ENCODE assay signal across 11 cellular contexts in the genomic region with DNA sequence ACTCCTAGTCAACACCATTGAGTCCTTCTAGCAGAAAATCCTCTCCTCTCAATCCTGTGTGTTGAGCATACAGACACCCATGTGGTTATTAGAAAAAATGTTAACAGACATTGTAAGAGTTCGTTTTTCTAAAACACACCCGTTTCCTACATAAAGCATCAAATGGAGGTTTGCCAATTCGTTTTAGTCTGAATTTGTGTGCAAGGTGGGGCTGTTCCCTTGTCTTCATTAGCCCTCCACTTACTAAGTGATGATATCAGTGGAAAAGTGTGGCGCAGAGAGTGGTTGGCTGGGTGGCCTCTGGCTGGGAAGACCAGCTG. TPM values are rescaled to one million over a fixed set of nuclear protein-coding genes. Genes with fewer than 3 reads are reported as not detected.
DNase-seq lines count a peak whose midpoint lies in the region; ATAC-seq and TF ChIP-seq lines count a peak whose summit lies in the region.
"Had no signal": no experiment of that assay in that cellular context is flagged by ENCODE, and none has a peak within 500 bp of the region (broad histone marks: within the 10 kb centered on the region; RNA-seq: fewer than 3 reads in every experiment).

No MANE protein-coding gene starts in this region.

- no peak for DNase-seq in T-helper 2 cell treated with Interferon-gamma antibody and Interleukin-4, amounts not matched to agents 5 μg/mL and 100 μg/mL, for 36 hours (ENCODE audit: low spot score)
- DNase-seq in T-helper 2 cell (no peak), right lobe of liver (no peak), SW 1271 (lab: John Stamatoyannopoulos, UW) (no peak)
- DNase-seq in activated T-helper 2 cell treated with anti-CD3 and anti-CD28 coated beads, Interferon-gamma antibody, Interleukin-2, Interleukin-4, amounts not matched to agents 10 μg/mL and 5 μg/mL and 100 μg/mL, durations not matched to agents 14 hours and 24 hours and 36 hours (ENCODE audit: low spot score) = no peak
- no peak for DNase-seq in stimulated activated naive B cell treated with anti-CD40 and anti-IgM and Interleukin-4, amounts not matched to agents 10 μg/mL and 1 μg/mL and 100 μg/mL, for 72 hours
- DNase-seq: NCI-H2029 had no signal

- TF ChIP-seq CTCF in right lobe of liver (IDR thresholded peaks at IDR 0.05) = no peak

- intact Hi-C loops in activated T-helper 2 cell treated with anti-CD3 and anti-CD28 coated beads, Interferon-gamma antibody, Interleukin-2, Interleukin-4, amounts not matched to agents 10 μg/mL and 5 μg/mL and 100 μg/mL, durations not matched to agents 14 hours and 24 hours and 36 hours (cut with micrococcal nuclease) = no loop called here
- intact Hi-C loops in right lobe of liver (cut with DNase I) = no loop called here

- H3K4me3 ChIP-seq in right lobe of liver = peak overlapping the region; percentile 28 to 47 (median 43)
- H3K4me3 ChIP-seq: SK-N-MC had no signal

- peaks cover 46% of the 10 kb centered on the region for H3K36me3 Mint-ChIP-seq in T-helper 2 cell treated with Interferon-gamma antibody and Interleukin-4, amounts not matched to agents 5 μg/mL and 100 μg/mL, for 36 hours (ENCODE audit: low read depth)
- H3K36me3 Mint-ChIP-seq in activated T-helper 2 cell treated with anti-CD3 and anti-CD28 coated beads, Interferon-gamma antibody, Interleukin-2, Interleukin-4, amounts not matched to agents 10 μg/mL and 5 μg/mL and 100 μg/mL, durations not matched to agents 14 hours and 24 hours and 36 hours (ENCODE audit: low read depth) = peaks cover 43% of the 10 kb centered on the region
- peaks cover 10 to 19% of the 10 kb centered on the region in 2 donors for H3K36me3 Mint-ChIP-seq in stimulated activated naive B cell treated with anti-CD40 and anti-IgM and Interleukin-4, amounts not matched to agents 10 μg/mL and 1 μg/mL and 100 μg/mL, for 72 hours

- ATAC-seq in right lobe of liver = no peak
- no peak for ATAC-seq in stimulated activated naive B cell treated with anti-CD40 and anti-IgM and Interleukin-4, amounts not matched to agents 10 μg/mL and 1 μg/mL and 100 μg/mL, for 72 hours (replicated peaks)
- no peak for ATAC-seq in GM19395 (IDR thresholded peaks at IDR 0.05; ENCODE audit: unreplicated experiment)
- ATAC-seq in HG02678 (IDR thresholded peaks at IDR 0.05; ENCODE audit: unreplicated experiment) = no peak

- peaks cover 45% of the 10 kb centered on the region for H3K4me1 Mint-ChIP-seq in T-helper 2 cell treated with Interferon-gamma antibody and Interleukin-4, amounts not matched to agents 5 μg/mL and 100 μg/mL, for 36 hours (ENCODE audit: low read depth)
- H3K4me1 Mint-ChIP-seq in activated T-helper 2 cell treated with anti-CD3 and anti-CD28 coated beads, Interferon-gamma antibody, Interleukin-2, Interleukin-4, amounts not matched to agents 10 μg/mL and 5 μg/mL and 100 μg/mL, durations not matched to agents 14 hours and 24 hours and 36 hours (ENCODE audit: low read depth) = peaks cover 53% of the 10 kb centered on the region
- H3K4me1 Mint-ChIP-seq in stimulated activated naive B cell treated with anti-CD40 and anti-IgM and Interleukin-4, amounts not matched to agents 10 μg/mL and 1 μg/mL and 100 μg/mL, for 72 hours = peaks cover 41 to 74% of the 10 kb centered on the region in 2 donors

- H3K4me1 ChIP-seq in right lobe of liver = peaks cover 0 to 56% (median 28%) of the 10 kb centered on the region in 4 donors

- H3K36me3 ChIP-seq in right lobe of liver = no peaks in the 10 kb centered on the region

- H3K27me3 ChIP-seq in right lobe of liver = no peaks in the 10 kb centered on the region

- H3K27ac Mint-ChIP-seq in T-helper 2 cell treated with Interferon-gamma antibody and Interleukin-4, amounts not matched to agents 5 μg/mL and 100 μg/mL, for 36 hours = peak overlapping the region; percentile 73
- H3K27ac Mint-ChIP-seq in activated T-helper 2 cell treated with anti-CD3 and anti-CD28 coated beads, Interferon-gamma antibody, Interleukin-2, Interleukin-4, amounts not matched to agents 10 μg/mL and 5 μg/mL and 100 μg/mL, durations not matched to agents 14 hours and 24 hours and 36 hours = peak overlapping the region; percentile 87
- H3K27ac Mint-ChIP-seq in stimulated activated naive B cell treated with anti-CD40 and anti-IgM and Interleukin-4, amounts not matched to agents 10 μg/mL and 1 μg/mL and 100 μg/mL, for 72 hours = no peak overlapping the region

- no peak for TF ChIP-seq POLR2A in right lobe of liver (IDR thresholded peaks at IDR 0.05)

- H3K9me3 ChIP-seq in right lobe of liver = no peaks in the 10 kb centered on the region

- 14% methylated on average over 4 of the region's 4 CpGs for WGBS in right lobe of liver (ENCODE audit: insufficient coverage, low coverage, low lambda C conversion rate, missing lambda C conversion rate)

- no peaks in the 10 kb centered on the region for H3K27me3 Mint-ChIP-seq in T-helper 2 cell treated with Interferon-gamma antibody and Interleukin-4, amounts not matched to agents 5 μg/mL and 100 μg/mL, for 36 hours (ENCODE audit: low read depth)
- no peaks in the 10 kb centered on the region for H3K27me3 Mint-ChIP-seq in activated T-helper 2 cell treated with anti-CD3 and anti-CD28 coated beads, Interferon-gamma antibody, Interleukin-2, Interleukin-4, amounts not matched to agents 10 μg/mL and 5 μg/mL and 100 μg/mL, durations not matched to agents 14 hours and 24 hours and 36 hours (ENCODE audit: low read depth)
- no peaks in the 10 kb centered on the region for H3K27me3 Mint-ChIP-seq in stimulated activated naive B cell treated with anti-CD40 and anti-IgM and Interleukin-4, amounts not matched to agents 10 μg/mL and 1 μg/mL and 100 μg/mL, for 72 hours

- peak overlapping the region; percentile 53 to 87 (median 57) for H3K27ac ChIP-seq in right lobe of liver
- H3K27ac ChIP-seq: SK-N-MC had no signal

- H3K9me3 Mint-ChIP-seq in T-helper 2 cell treated with Interferon-gamma antibody and Interleukin-4, amounts not matched to agents 5 μg/mL and 100 μg/mL, for 36 hours = no peaks in the 10 kb centered on the region
- no peaks in the 10 kb centered on the region for H3K9me3 Mint-ChIP-seq in activated T-helper 2 cell treated with anti-CD3 and anti-CD28 coated beads, Interferon-gamma antibody, Interleukin-2, Interleukin-4, amounts not matched to agents 10 μg/mL and 5 μg/mL and 100 μg/mL, durations not matched to agents 14 hours and 24 hours and 36 hours
- H3K9me3 Mint-ChIP-seq in stimulated activated naive B cell treated with anti-CD40 and anti-IgM and Interleukin-4, amounts not matched to agents 10 μg/mL and 1 μg/mL and 100 μg/mL, for 72 hours = no peaks in the 10 kb centered on the region

- peak overlapping the region; percentile 96 for H3K4me3 Mint-ChIP-seq in T-helper 2 cell treated with Interferon-gamma antibody and Interleukin-4, amounts not matched to agents 5 μg/mL and 100 μg/mL, for 36 hours
- H3K4me3 Mint-ChIP-seq in activated T-helper 2 cell treated with anti-CD3 and anti-CD28 coated beads, Interferon-gamma antibody, Interleukin-2, Interleukin-4, amounts not matched to agents 10 μg/mL and 5 μg/mL and 100 μg/mL, durations not matched to agents 14 hours and 24 hours and 36 hours (ENCODE audit: low read depth) = peak overlapping the region; percentile 97
- peak overlapping the region; percentile 50 to 67 for H3K4me3 Mint-ChIP-seq in stimulated activated naive B cell treated with anti-CD40 and anti-IgM and Interleukin-4, amounts not matched to agents 10 μg/mL and 1 μg/mL and 100 μg/mL, for 72 hours

RNA-seq across cellular contexts. Expression of gene NHERF1, which starts 2.7 kb away (rescaled TPM):
- total RNA-seq in activated T-helper 2 cell treated with anti-CD3 and anti-CD28 coated beads, Interferon-gamma antibody, Interleukin-2, Interleukin-4, amounts not matched to agents 10 μg/mL and 5 μg/mL and 100 μg/mL, durations not matched to agents 14 hours and 24 hours and 36 hours = 129 and 133 TPM in 2 replicates
- total RNA-seq in right lobe of liver = 100 to 1,000 TPM; 105 to 218 (median 161) TPM

RNA-seq across cellular contexts. Expression of gene RAB37, which starts 14.1 kb away (rescaled TPM):
- 9.7 and 12.1 TPM in 2 replicates for total RNA-seq in activated T-helper 2 cell treated with anti-CD3 and anti-CD28 coated beads, Interferon-gamma antibody, Interleukin-2, Interleukin-4, amounts not matched to agents 10 μg/mL and 5 μg/mL and 100 μg/mL, durations not matched to agents 14 hours and 24 hours and 36 hours
- 10 to 100 TPM in 3 of 6 experiments, 1 to 10 TPM in 3; 5.0 to 14.4 (median 9.0) TPM for total RNA-seq in right lobe of liver
- total RNA-seq: A172 had no signal

RNA-seq across cellular contexts. Expression of gene NAT9, which starts 25.0 kb away (rescaled TPM):
- 55.3 TPM in 2 replicates for total RNA-seq in activated T-helper 2 cell treated with anti-CD3 and anti-CD28 coated beads, Interferon-gamma antibody, Interleukin-2, Interleukin-4, amounts not matched to agents 10 μg/mL and 5 μg/mL and 100 μg/mL, durations not matched to agents 14 hours and 24 hours and 36 hours
- 10 to 100 TPM in 5 of 6 experiments, 1 to 10 TPM in 1; 10.0 to 23.0 (median 16.3) TPM for total RNA-seq in right lobe of liver

RNA-seq across cellular contexts. Expression of gene CD300LF, which starts 38.4 kb away (rescaled TPM):
- not detected in 2 replicates for total RNA-seq in activated T-helper 2 cell treated with anti-CD3 and anti-CD28 coated beads, Interferon-gamma antibody, Interleukin-2, Interleukin-4, amounts not matched to agents 10 μg/mL and 5 μg/mL and 100 μg/mL, durations not matched to agents 14 hours and 24 hours and 36 hours
- total RNA-seq in right lobe of liver = 1 to 10 TPM in 2 of 6 experiments, under 1 TPM in 3, not detected in 1; 0.44 to 2.6 (median 0.74) TPM
- total RNA-seq: A172 had no signal
